In the genomic region with DNA sequence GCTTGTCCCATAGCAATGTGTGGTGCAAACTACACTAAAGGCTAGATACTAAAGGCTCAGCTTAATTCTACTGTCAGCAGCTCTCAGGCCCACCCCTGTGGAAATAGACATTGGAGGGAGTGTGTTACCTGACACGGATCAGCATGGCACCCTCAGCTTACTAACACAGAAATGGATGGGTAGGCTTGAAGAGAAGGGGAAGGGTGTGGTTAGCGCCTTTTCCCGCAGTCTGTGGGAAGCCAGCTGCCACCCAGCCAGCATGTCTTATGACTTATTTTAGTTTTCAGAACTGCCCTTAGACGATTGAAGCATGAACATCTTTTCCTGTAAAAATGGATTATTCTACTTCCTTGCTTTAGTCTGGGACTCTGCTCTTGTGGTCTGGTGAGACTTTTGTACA, we compare ENCODE assay signal across 12 cellular contexts.
"Had no signal": no experiment of that assay in that cellular context is flagged by ENCODE, and none has a peak within 500 bp of the region (broad histone marks: within the 10 kb centered on the region; RNA-seq: fewer than 3 reads in every experiment).

No MANE protein-coding gene starts in this region.

- H3K4me3 ChIP-seq: lower lobe of right lung, skin epidermis, tibial artery, vagina had no signal

- H3K4me1 Mint-ChIP-seq: brain, mesothelial cell of epicardium had no signal

- H3K36me3 ChIP-seq: lower lobe of right lung, neutrophil, tibial artery, vagina had no signal

- H3K36me3 Mint-ChIP-seq: brain, mesothelial cell of epicardium had no signal

- H3K9me3 ChIP-seq: lower lobe of right lung, neutrophil, tibial artery, vagina had no signal

- H3K4me3 Mint-ChIP-seq: activated B cell treated with CpG ODN at 0.5 μM for 24 hours; activated T-helper 1 cell treated with anti-CD3 and anti-CD28 coated beads, Interleukin-12 subunit alpha, Interleukin-12 subunit beta, Interleukin-2, Interleukin-4 antibody, amounts not matched to agents 30 ng/mL and 10 ng/mL and 1 ng/mL, durations not matched to agents 14 hours and 24 hours and 36 hours; brain; mesothelial cell of epicardium had no signal

- H3K27me3 ChIP-seq: tibial artery, vagina had no signal

- H3K4me1 ChIP-seq: lower lobe of right lung, tibial artery, vagina had no signal

- H3K9me3 Mint-ChIP-seq: activated B cell treated with CpG ODN at 0.5 μM for 24 hours; activated T-helper 1 cell treated with anti-CD3 and anti-CD28 coated beads, Interleukin-12 subunit alpha, Interleukin-12 subunit beta, Interleukin-2, Interleukin-4 antibody, amounts not matched to agents 30 ng/mL and 10 ng/mL and 1 ng/mL, durations not matched to agents 14 hours and 24 hours and 36 hours had no signal

- DNase-seq: activated B cell treated with CpG ODN at 0.5 μM for 24 hours; activated naive CD4-positive, alpha-beta T cell treated with anti-CD3 and anti-CD28 coated beads, Interleukin-2, amount 50 U/mL, for 16 hours; amygdala; lower lobe of right lung; T1000; tibial artery had no signal

- H3K27ac ChIP-seq: lower lobe of right lung, neutrophil, skin epidermis, tibial artery, vagina had no signal

- H3K27ac Mint-ChIP-seq: activated B cell treated with CpG ODN at 0.5 μM for 24 hours; activated T-helper 1 cell treated with anti-CD3 and anti-CD28 coated beads, Interleukin-12 subunit alpha, Interleukin-12 subunit beta, Interleukin-2, Interleukin-4 antibody, amounts not matched to agents 30 ng/mL and 10 ng/mL and 1 ng/mL, durations not matched to agents 14 hours and 24 hours and 36 hours; brain; mesothelial cell of epicardium had no signal
